In genomic region chr9:2140600-2141223, GRCh38 we compare ENCODE assay signal across 15 cellular contexts.
DNase-seq lines count a peak whose midpoint lies in the region; ATAC-seq and TF ChIP-seq lines count a peak whose summit lies in the region.
"Had no signal": no experiment of that assay in that cellular context is flagged by ENCODE, and none has a peak within 500 bp of the region (broad histone marks: within the 10 kb centered on the region; RNA-seq: fewer than 3 reads in every experiment).

No MANE protein-coding gene starts in this region.

- H2BK5ac ChIP-seq in neuronal stem cell (ENCODE audit: low read length), result no peak overlapping the region

- peaks cover 0 to 45% (median 25%) of the 10 kb centered on the region in 9 donors for H3K36me3 ChIP-seq in heart left ventricle
- H3K36me3 ChIP-seq in skeletal muscle tissue (ENCODE audit: control insufficient read depth in 3 of 3, insufficient read depth in 3 of 3, low read length in 3 of 3), result peaks cover 0 to 7% (median 0%) of the 10 kb centered on the region in 3 donors
- H3K36me3 ChIP-seq in neuronal stem cell (replicated peaks in 1 of 2; ENCODE audit: control insufficient read depth in 2 of 2, insufficient read depth in 2 of 2, low read length in 2 of 2), result no peaks in the 10 kb centered on the region
- H3K36me3 ChIP-seq: BE2C, HAP-1 had no signal

- H3K4ac ChIP-seq in neuronal stem cell (ENCODE audit: low read length), result no peak overlapping the region

- no peak overlapping the region for H3K4me3 Mint-ChIP-seq in activated T-helper 17 cell treated with anti-CD3 and anti-CD28 coated beads, Interleukin-2, amount 50 U/mL, for 72 hours
- H3K4me3 Mint-ChIP-seq: CD8-positive, alpha-beta T cell had no signal

- WGBS in heart left ventricle, 4 donors, result 52 to 71% (median 63%) methylated on average over 4 of the region's 4 CpGs
- 81% methylated on average over 4 of the region's 4 CpGs for WGBS in right cardiac atrium
- no CpG with 5 or more reads among the region's 4 CpGs for WGBS in neuronal stem cell (ENCODE audit: extremely low coverage in 2 of 2, insufficient read length in 2 of 2, insufficient replicate concordance in 1 of 2), 2 donors

- no peak overlapping the region for H2BK15ac ChIP-seq in neuronal stem cell (ENCODE audit: low read length)

- H3K9me3 ChIP-seq in heart left ventricle (no peaks in the 10 kb centered on the region), right cardiac atrium (ENCODE audit: control insufficient read depth, low read length) (no peaks in the 10 kb centered on the region), skeletal muscle tissue (ENCODE audit: control insufficient read depth in 3 of 3, low read length in 3 of 3) (no peaks in the 10 kb centered on the region), neuronal stem cell (replicated peaks in 1 of 2; ENCODE audit: control insufficient read depth in 2 of 2, insufficient read depth in 1 of 2, low read depth in 1 of 2, low read length in 2 of 2) (no peaks in the 10 kb centered on the region)
- H3K9me3 ChIP-seq: A549, BE2C, HAP-1 had no signal

- no peak overlapping the region for H4K91ac ChIP-seq in neuronal stem cell (ENCODE audit: low read depth, low read length, poor library complexity)

- H3K4me1 ChIP-seq in heart left ventricle, result peaks cover 0 to 38% (median 17%) of the 10 kb centered on the region in 12 donors
- peaks cover 4% of the 10 kb centered on the region for H3K4me1 ChIP-seq in right cardiac atrium (ENCODE audit: control insufficient read depth, insufficient read depth, low read length)
- peaks cover 10 to 22% (median 18%) of the 10 kb centered on the region in 3 donors for H3K4me1 ChIP-seq in skeletal muscle tissue (ENCODE audit: control insufficient read depth in 3 of 3, insufficient read depth in 3 of 3, low read length in 3 of 3)
- H3K4me1 ChIP-seq in neuronal stem cell (ENCODE audit: control insufficient read depth in 2 of 2, insufficient read depth in 1 of 2, low read depth in 1 of 2, low read length in 2 of 2), result peaks cover 0 to 20% of the 10 kb centered on the region in 2 donors
- H3K4me1 ChIP-seq: A549, BE2C had no signal

- peaks cover 34% of the 10 kb centered on the region for H3K4me1 Mint-ChIP-seq in activated T-helper 17 cell treated with anti-CD3 and anti-CD28 coated beads, Interleukin-2, amount 50 U/mL, for 72 hours

- H3K4me3 ChIP-seq in heart left ventricle (no peak overlapping the region), right cardiac atrium (ENCODE audit: low read length) (no peak overlapping the region), skeletal muscle tissue (ENCODE audit: low read length in 3 of 3) (no peak overlapping the region), neuronal stem cell (ENCODE audit: low read length in 2 of 2) (no peak overlapping the region)
- H3K4me3 ChIP-seq: A549, HAP-1 had no signal

- no peak overlapping the region for H2BK12ac ChIP-seq in neuronal stem cell (ENCODE audit: low read length)

- TF ChIP-seq POLR2A in heart left ventricle (IDR thresholded peaks at IDR 0.05), result no peak

- H3K9me3 Mint-ChIP-seq in activated T-helper 17 cell treated with anti-CD3 and anti-CD28 coated beads, Interleukin-2, amount 50 U/mL, for 72 hours, result no peaks in the 10 kb centered on the region
- H3K9me3 Mint-ChIP-seq: CD8-positive, alpha-beta T cell had no signal

- no peaks in the 10 kb centered on the region for H3K79me1 ChIP-seq in neuronal stem cell (ENCODE audit: low read depth, low read length)

- H2AK5ac ChIP-seq in neuronal stem cell (ENCODE audit: low read depth, low read length), result no peak overlapping the region

- H3K18ac ChIP-seq in neuronal stem cell (ENCODE audit: low read length), result no peak overlapping the region

- peaks cover 78% of the 10 kb centered on the region for H3K36me3 Mint-ChIP-seq in activated T-helper 17 cell treated with anti-CD3 and anti-CD28 coated beads, Interleukin-2, amount 50 U/mL, for 72 hours (ENCODE audit: low read depth)

- no peaks in the 10 kb centered on the region for H3K27me3 ChIP-seq in heart left ventricle
- no peaks in the 10 kb centered on the region for H3K27me3 ChIP-seq in right cardiac atrium (ENCODE audit: control insufficient read depth, insufficient read depth)
- H3K27me3 ChIP-seq in skeletal muscle tissue (ENCODE audit: control insufficient read depth in 3 of 3, insufficient read depth in 3 of 3, low read length in 3 of 3), result no peaks in the 10 kb centered on the region
- H3K27me3 ChIP-seq in neuronal stem cell (ENCODE audit: control insufficient read depth in 3 of 3, insufficient read depth in 3 of 3, low read depth in 1 of 3, low read length in 3 of 3), result no peaks in the 10 kb centered on the region
- H3K27me3 ChIP-seq: BE2C had no signal

- DNase-seq in heart left ventricle (no peak), right cardiac atrium (peak in 1 of 3 donors; percentile 19), islet precursor cell (no peak), neuronal stem cell (ENCODE audit: low spot score) (no peak)
- DNase-seq: BE2C; CD8-positive, alpha-beta T cell; COR-L47; DMS153; DMS79 treated with DMSO at 0.1 percent for 48 hours; EL had no signal

- H3K27ac Mint-ChIP-seq in activated T-helper 17 cell treated with anti-CD3 and anti-CD28 coated beads, Interleukin-2, amount 50 U/mL, for 72 hours, result peak overlapping the region; percentile 25
- H3K27ac Mint-ChIP-seq: CD8-positive, alpha-beta T cell had no signal

- intact Hi-C loops in heart left ventricle (cut with DNase I) (loop anchor here in 4 of 10 donors (10.0 kb wide), 4 partner anchors 94 to 674 kb away; no protein-coding TSS in a partner anchor), right cardiac atrium (cut with DNase I) (no loop called here)

- H3K27ac ChIP-seq in heart left ventricle, result peak overlapping the region; percentile 18 to 69 (median 60)
- peak overlapping the region; percentile 23 for H3K27ac ChIP-seq in right cardiac atrium (ENCODE audit: low read length)
- peak overlapping the region; percentile 81 for H3K27ac ChIP-seq in skeletal muscle tissue (ENCODE audit: low read depth, low read length)
- H3K27ac ChIP-seq in neuronal stem cell (replicated peaks; ENCODE audit: low read length), result no peak overlapping the region
- H3K27ac ChIP-seq: A549, C4-2B had no signal

- no peak overlapping the region for H4K8ac ChIP-seq in neuronal stem cell (ENCODE audit: low read depth, low read length)

- H3K9ac ChIP-seq in skeletal muscle tissue (ENCODE audit: low read depth in 1 of 3, low read length in 3 of 3) (no peak overlapping the region), neuronal stem cell (ENCODE audit: low read depth, low read length, poor library complexity) (no peak overlapping the region)

- no peak overlapping the region for H3K14ac ChIP-seq in neuronal stem cell (ENCODE audit: low read length)

- H3K27me3 Mint-ChIP-seq in activated T-helper 17 cell treated with anti-CD3 and anti-CD28 coated beads, Interleukin-2, amount 50 U/mL, for 72 hours, result no peaks in the 10 kb centered on the region

- H3K4me2 ChIP-seq in neuronal stem cell (ENCODE audit: insufficient read depth, low read length, poor library complexity, severe bottlenecking), result no peak overlapping the region
- H3K4me2 ChIP-seq: A549 had no signal

- H2AFZ ChIP-seq in neuronal stem cell (ENCODE audit: low read length), result no peak overlapping the region

- no peak for ATAC-seq in activated T-helper 17 cell treated with anti-CD3 and anti-CD28 coated beads, Interleukin-2, amount 50 U/mL, for 72 hours (replicated peaks)
- ATAC-seq in heart left ventricle, result peak; percentile 60 to 74 (median 66)
- ATAC-seq in right cardiac atrium, result peak in 1 of 2 donors; percentile 7
- ATAC-seq: A549; CD8-positive, alpha-beta T cell had no signal

- no peak overlapping the region for H3K23ac ChIP-seq in neuronal stem cell (ENCODE audit: low read depth, low read length, poor library complexity)

- H2BK120ac ChIP-seq in neuronal stem cell (ENCODE audit: low read depth, low read length), result no peak overlapping the region

- no peak for TF ChIP-seq CTCF in heart left ventricle (IDR thresholded peaks at IDR 0.05)
